In the genomic region with DNA sequence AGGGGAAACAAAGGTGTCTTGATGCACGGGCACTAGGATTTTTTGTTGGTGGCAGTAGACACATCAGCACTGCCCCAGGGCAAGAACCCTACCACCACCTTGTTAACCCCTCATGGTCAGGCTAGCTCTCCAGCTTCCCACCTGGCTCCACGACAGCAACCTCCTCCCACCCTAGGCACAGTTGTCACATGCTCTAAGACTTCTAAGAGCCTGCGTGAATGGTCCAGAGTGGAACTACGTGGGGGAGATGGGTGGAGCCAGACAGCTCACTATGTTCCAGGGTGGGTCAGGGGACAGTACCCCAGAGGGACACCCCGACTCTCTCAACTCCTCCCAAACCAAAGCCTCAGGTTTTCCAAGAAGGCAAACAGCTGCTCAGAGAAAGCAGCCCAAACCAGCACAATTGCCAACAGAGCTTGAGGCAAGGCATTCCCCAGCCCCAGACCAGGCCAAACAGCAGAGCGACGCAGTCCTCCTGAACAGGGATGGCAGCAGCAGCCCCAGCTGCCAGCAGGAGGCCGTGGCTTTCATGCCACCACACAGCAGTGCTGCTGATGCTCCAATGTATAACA, we compare ENCODE assay signal across 22 cellular contexts.
"Had no signal": no experiment of that assay in that cellular context is flagged by ENCODE, and none has a peak within 500 bp of the region (broad histone marks: within the 10 kb centered on the region; RNA-seq: fewer than 3 reads in every experiment).

No MANE protein-coding gene starts in this region.

- H3K4me1 ChIP-seq: prostate gland had no signal

- H3K27me3 ChIP-seq: heart right ventricle, vagina had no signal

- H3K27ac ChIP-seq: brain microvascular endothelial cell, heart right ventricle, lower lobe of right lung, prostate gland, skin epidermis, vagina, WERI-Rb-1 had no signal

- H3K36me3 ChIP-seq: brain microvascular endothelial cell, heart right ventricle, lower lobe of right lung, prostate gland, vagina, WERI-Rb-1 had no signal

- H3K4me3 ChIP-seq: heart right ventricle, lower lobe of right lung, mucosa of descending colon, prostate gland, skin epidermis, vagina had no signal

- H3K9me3 ChIP-seq: heart right ventricle, lower lobe of right lung, mucosa of descending colon, prostate gland, vagina had no signal

- DNase-seq: activated CD4-positive, alpha-beta T cell treated with anti-CD3 and anti-CD28 coated beads for 48 hours; activated CD4-positive, alpha-beta T cell treated with anti-CD3 and anti-CD28 coated beads, Interleukin-2, amount 50 U/mL, for 48 hours; activated gamma-delta T cell; activated naive CD4-positive, alpha-beta T cell treated with anti-CD3 and anti-CD28 coated beads, Interleukin-2, amount 50 U/mL, for 16 hours; activated T-cell treated with anti-CD3 and anti-CD28 coated beads, Interleukin-2, amount 50 U/mL, for 24 hours; amniotic stem cell; brain microvascular endothelial cell; effector memory CD4-positive, alpha-beta T cell; heart right ventricle; lower lobe of right lung; mesendoderm; mucosa of descending colon; retina; stimulated activated CD4-positive, alpha-beta T cell treated with anti-CD3 and anti-CD28 coated beads, Interleukin-12 subunit alpha, Interleukin-12 subunit beta, amount 100 ng/mL, for 4 hours; stimulated activated CD4-positive, alpha-beta T cell treated with anti-CD3 and anti-CD28 coated beads, Interleukin-4, amount 100 ng/mL, for 1 hour; T1000; WERI-Rb-1 had no signal

- ATAC-seq: activated CD4-positive, CD25-positive, alpha-beta regulatory T cell treated with anti-CD3 and anti-CD28 coated beads, Interleukin-2, amount 50 U/mL, for 24 hours; heart right ventricle; lower lobe of right lung; mucosa of descending colon; sciatic nerve had no signal
